ENCODE assay signal across 8 cellular contexts in the genomic region with DNA sequence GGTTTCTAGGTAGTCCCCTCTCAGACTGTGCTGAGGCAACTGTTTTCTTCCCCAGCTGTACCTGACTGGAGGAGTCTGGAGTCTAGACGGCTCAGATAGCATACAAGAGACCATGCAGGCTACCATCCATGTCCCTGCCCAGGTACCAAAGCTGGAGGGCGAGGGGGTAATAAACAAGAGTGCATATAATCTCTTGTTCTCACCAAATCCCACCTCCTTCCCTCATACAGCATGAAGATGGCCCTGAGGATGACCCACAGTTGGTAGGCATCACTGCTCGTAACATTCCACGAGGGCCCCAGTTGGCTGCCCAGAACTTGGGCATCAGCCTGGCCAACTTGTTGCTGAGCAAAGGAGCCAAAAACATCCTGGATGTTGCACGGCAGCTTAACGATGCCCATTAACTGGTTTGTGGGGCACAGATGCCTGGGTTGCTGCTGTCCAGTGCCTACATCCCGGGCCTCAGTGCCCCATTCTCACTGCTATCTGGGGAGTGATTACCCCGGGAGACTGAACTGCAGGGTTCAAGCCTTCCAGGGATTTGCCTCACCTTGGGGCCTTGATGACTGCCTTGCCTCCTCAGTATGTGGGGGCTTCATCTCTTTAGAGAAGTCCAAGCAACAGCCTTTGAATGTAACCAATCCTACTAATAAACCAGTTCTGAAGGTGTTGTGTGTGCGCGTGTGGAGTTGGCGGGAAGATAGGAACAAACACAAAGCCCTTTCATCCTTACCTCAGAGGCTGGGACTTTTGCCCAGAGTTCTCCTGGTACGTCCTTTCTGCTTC. TPM values are rescaled to one million over a fixed set of nuclear protein-coding genes. Genes with fewer than 3 reads are reported as not detected.
A peak's percentile ranks its signal among the peaks of the same experiment; 100 is the strongest.
DNase-seq lines count a peak whose midpoint lies in the region; ATAC-seq and TF ChIP-seq lines count a peak whose summit lies in the region.

No MANE protein-coding gene starts in this region.

- H3K4me3 ChIP-seq in ACC112 (ENCODE audit: low read depth, low read length) (peak overlapping the region; percentile 98), GM23338 (peak overlapping the region; percentile 96)

- no peak for TF ChIP-seq CTCF in GM23338 (conservative IDR thresholded peaks at IDR 0.05; ENCODE audit: low read depth in 2 of 2)

- H3K4me1 ChIP-seq in ACC112 (ENCODE audit: control insufficient read depth, insufficient read depth, low read length, unreplicated experiment): peaks cover 15% of the 10 kb centered on the region
- peaks cover 14% of the 10 kb centered on the region; the same call in 1 of the 2 replicates for H3K4me1 ChIP-seq in GM23338 (ENCODE audit: insufficient read depth)

- H2AFZ ChIP-seq in ACC112 (ENCODE audit: low read length, unreplicated experiment) (no peak overlapping the region), GM23338 (no peak overlapping the region)

- no peaks in the 10 kb centered on the region for H3K9me2 ChIP-seq in GM23338 (ENCODE audit: insufficient read depth)

- H3K27me3 ChIP-seq in ACC112 (ENCODE audit: insufficient read depth, low read length) (no peaks in the 10 kb centered on the region), GM23338 (ENCODE audit: insufficient read depth) (no peaks in the 10 kb centered on the region)

- H3K79me2 ChIP-seq in ACC112 (ENCODE audit: control insufficient read depth, insufficient read depth, low read length, unreplicated experiment) (peaks cover 34% of the 10 kb centered on the region), GM23338 (replicated peaks; ENCODE audit: insufficient read depth) (peaks cover 34% of the 10 kb centered on the region)

- H3K9me3 Mint-ChIP-seq in GM23338: no peaks in the 10 kb centered on the region; the same call in 2 of the 3 replicates
- no peaks in the 10 kb centered on the region for H3K9me3 Mint-ChIP-seq in activated naive CD8-positive, alpha-beta T cell treated with anti-CD3 and anti-CD28 coated beads for 36 hours

- ATAC-seq in GM23338 (no peak), GM18909 (IDR thresholded peaks at IDR 0.05; ENCODE audit: poor library complexity, unreplicated experiment) (no peak)

- H4K20me1 ChIP-seq in GM23338 (replicated peaks; ENCODE audit: insufficient read depth): peaks cover 29% of the 10 kb centered on the region; the same call in 1 of the 2 replicates

- peaks cover 40% of the 10 kb centered on the region for H3F3A ChIP-seq in GM23338 (replicated peaks; ENCODE audit: low read depth)

- H3K36me3 ChIP-seq in ACC112 (ENCODE audit: insufficient read depth, low read length) (peaks cover 22% of the 10 kb centered on the region), GM23338 (ENCODE audit: insufficient read depth) (peaks cover 10% of the 10 kb centered on the region)

- peak overlapping the region; percentile 95 for H3K27ac Mint-ChIP-seq in GM23338
- peak overlapping the region; percentile 88 for H3K27ac Mint-ChIP-seq in activated naive CD8-positive, alpha-beta T cell treated with anti-CD3 and anti-CD28 coated beads for 36 hours

- peaks cover 27% of the 10 kb centered on the region for H3K27me3 Mint-ChIP-seq in GM23338 (ENCODE audit: insufficient read depth, low read depth, poor library complexity)
- H3K27me3 Mint-ChIP-seq in activated naive CD8-positive, alpha-beta T cell treated with anti-CD3 and anti-CD28 coated beads for 36 hours: peaks cover 12% of the 10 kb centered on the region

- H3K27ac ChIP-seq in ACC112 (ENCODE audit: low read depth, low read length): peak overlapping the region; percentile 61; the same call in 1 of the 2 replicates
- H3K27ac ChIP-seq in GM23338 (ENCODE audit: low read depth): peak overlapping the region; percentile 85

- H3K4me3 Mint-ChIP-seq in GM23338: peak overlapping the region; percentile 96
- H3K4me3 Mint-ChIP-seq in activated naive CD8-positive, alpha-beta T cell treated with anti-CD3 and anti-CD28 coated beads for 36 hours: peak overlapping the region; percentile 90

- H3K4me1 Mint-ChIP-seq in GM23338: peaks cover 10% of the 10 kb centered on the region
- H3K4me1 Mint-ChIP-seq in activated naive CD8-positive, alpha-beta T cell treated with anti-CD3 and anti-CD28 coated beads for 36 hours: peaks cover 35% of the 10 kb centered on the region

- DNase-seq in GM23338 (ENCODE audit: low spot score): no peak
- DNase-seq in activated naive CD8-positive, alpha-beta T cell treated with anti-CD3 and anti-CD28 coated beads for 36 hours: no peak
- peak; percentile 49 for DNase-seq in left kidney (ENCODE audit: low read depth, low spot score)
- no peak for DNase-seq in cerebellar nuclear complex (lab: John Stamatoyannopoulos, UW)
- DNase-seq in ecto neural progenitor cell (ENCODE audit: low spot score): no peak
- DNase-seq in SIG-M5 (lab: John Stamatoyannopoulos, UW): no peak

- peak overlapping the region; percentile 100 for H3K4me2 ChIP-seq in GM23338

- peaks cover 73% of the 10 kb centered on the region for H3K36me3 Mint-ChIP-seq in GM23338 (ENCODE audit: low read depth)
- H3K36me3 Mint-ChIP-seq in activated naive CD8-positive, alpha-beta T cell treated with anti-CD3 and anti-CD28 coated beads for 36 hours: peaks cover 49% of the 10 kb centered on the region

TF ChIP-seq in GM23338, 12 proteins besides CTCF, POLR2A, EP300 and RAD21:
- TF ChIP-seq NANOG (IDR thresholded peaks at IDR 0.05; ENCODE audit: borderline replicate concordance): no peak
- no peak for TF ChIP-seq JUNB (IDR thresholded peaks at IDR 0.05; ENCODE audit: unreplicated experiment)
- TF ChIP-seq EZH2 (IDR thresholded peaks at IDR 0.05; ENCODE audit: low read depth, unreplicated experiment): no peak
- TF ChIP-seq POLR2AphosphoS5 (IDR thresholded peaks at IDR 0.05; ENCODE audit: low read depth): peak; percentile 35; the same call in 1 of the 2 replicates
- no peak for TF ChIP-seq REST (IDR thresholded peaks at IDR 0.05; ENCODE audit: unreplicated experiment)
TF ChIP-seq in GM23338: peak in this region for 1.

RNA-seq across cellular contexts. Expression of gene HMBS, which starts 8.4 kb away (rescaled TPM):
- 91.7 and 107 TPM in 2 replicates for total RNA-seq in GM23338 (2014; rRNA removed; shearing (Covaris generic))
- polyA plus RNA-seq in GM23338 (2016; fragmentation: Nextera tagmentation; extraction: Ambion mirVana): 101 and 105 TPM in 2 replicates
- total RNA-seq in activated naive CD8-positive, alpha-beta T cell treated with anti-CD3 and anti-CD28 coated beads for 36 hours: 10 to 100 TPM; 42.1 to 43.0 TPM

RNA-seq across cellular contexts. Expression of gene DPAGT1, which starts 8.6 kb away (rescaled TPM):
- total RNA-seq in GM23338 (2014; rRNA removed; shearing (Covaris generic)): 36.4 and 37.2 TPM in 2 replicates
- polyA plus RNA-seq in GM23338 (2016; fragmentation: Nextera tagmentation; extraction: Ambion mirVana): 48.3 and 52.6 TPM in 2 replicates
- 10 to 100 TPM; 58.3 to 63.6 TPM for total RNA-seq in activated naive CD8-positive, alpha-beta T cell treated with anti-CD3 and anti-CD28 coated beads for 36 hours

RNA-seq across cellular contexts. Expression of gene C2CD2L, which starts 14.1 kb away (rescaled TPM):
- total RNA-seq in GM23338 (2014; rRNA removed; shearing (Covaris generic)): 2.3 and 4.4 TPM in 2 replicates
- polyA plus RNA-seq in GM23338 (2016; fragmentation: Nextera tagmentation; extraction: Ambion mirVana): 1.4 TPM in 2 replicates
- total RNA-seq in activated naive CD8-positive, alpha-beta T cell treated with anti-CD3 and anti-CD28 coated beads for 36 hours: 10 to 100 TPM; 19.3 to 20.0 TPM

RNA-seq across cellular contexts. Expression of gene VPS11, which starts 25.5 kb away (rescaled TPM):
- 13.4 and 14.6 TPM in 2 replicates for total RNA-seq in GM23338 (2014; rRNA removed; shearing (Covaris generic))
- 11.5 and 15.5 TPM in 2 replicates for polyA plus RNA-seq in GM23338 (2016; fragmentation: Nextera tagmentation; extraction: Ambion mirVana)
- 10 to 100 TPM; 19.2 to 20.2 TPM for total RNA-seq in activated naive CD8-positive, alpha-beta T cell treated with anti-CD3 and anti-CD28 coated beads for 36 hours

RNA-seq across cellular contexts. Expression of gene HINFP, which starts 28.3 kb away (rescaled TPM):
- 29.2 and 29.6 TPM in 2 replicates for total RNA-seq in GM23338 (2014; rRNA removed; shearing (Covaris generic))
- 12.6 and 12.8 TPM in 2 replicates for polyA plus RNA-seq in GM23338 (2016; fragmentation: Nextera tagmentation; extraction: Ambion mirVana)
- total RNA-seq in activated naive CD8-positive, alpha-beta T cell treated with anti-CD3 and anti-CD28 coated beads for 36 hours: 10 to 100 TPM; 20.3 to 21.5 TPM
